In genomic region chr20:24027229-24027628, GRCh38 we compare ENCODE assay signal across 8 cellular contexts. TPM values are rescaled to one million over a fixed set of nuclear protein-coding genes. Genes with fewer than 3 reads are reported as not detected.
A peak's percentile ranks its signal among the peaks of the same experiment; 100 is the strongest.
DNase-seq lines count a peak whose midpoint lies in the region; ATAC-seq and TF ChIP-seq lines count a peak whose summit lies in the region.

No MANE protein-coding gene starts in this region.

- H3K4me1 ChIP-seq in OCI-LY7 (ENCODE audit: insufficient read depth, low read length, poor library complexity, severe bottlenecking): no peaks in the 10 kb centered on the region
- no peaks in the 10 kb centered on the region for H3K4me1 ChIP-seq in right lobe of liver

- H2AFZ ChIP-seq in OCI-LY7 (ENCODE audit: low read length): no peak overlapping the region

- no peak overlapping the region for H3K27ac ChIP-seq in OCI-LY7 (ENCODE audit: low read depth, low read length, poor library complexity, severe bottlenecking)
- peak overlapping the region in 1 of 3 donors; percentile 20 for H3K27ac ChIP-seq in right lobe of liver
- no peak overlapping the region for H3K27ac ChIP-seq in WERI-Rb-1

- CTCF ChIA-PET in OCI-LY7 (lab: Charles Lee; ENCODE audit: unreplicated experiment): no interaction called here

- no peaks in the 10 kb centered on the region for H3K36me3 ChIP-seq in OCI-LY7 (ENCODE audit: insufficient read depth, low read length)
- no peaks in the 10 kb centered on the region for H3K36me3 ChIP-seq in right lobe of liver
- H3K36me3 ChIP-seq in WERI-Rb-1: no peaks in the 10 kb centered on the region

- H3K4me3 ChIP-seq in OCI-LY7 (ENCODE audit: low read depth, low read length, poor library complexity, severe bottlenecking) (no peak overlapping the region), right lobe of liver (no peak overlapping the region), WERI-Rb-1 (ENCODE audit: low read depth, low read length) (no peak overlapping the region)

- no peaks in the 10 kb centered on the region for H3K27me3 ChIP-seq in right lobe of liver
- no peaks in the 10 kb centered on the region for H3K27me3 ChIP-seq in WERI-Rb-1 (ENCODE audit: insufficient read depth, low read depth, severe bottlenecking)

- H3K36me3 Mint-ChIP-seq in osteocyte (ENCODE audit: unreplicated experiment): no peaks in the 10 kb centered on the region

- 25% methylated on average over 6 of the region's 6 CpGs for WGBS in right lobe of liver (ENCODE audit: insufficient coverage, low coverage, low lambda C conversion rate, missing lambda C conversion rate)

- POLR2A ChIA-PET in OCI-LY7 (lab: Charles Lee): interaction anchor here (1.7 kb wide), 1 partner anchor 19 kb away, joined by 4 read pairs; no protein-coding TSS in a partner anchor

- H3K9me3 ChIP-seq in OCI-LY7 (ENCODE audit: low read length): no peaks in the 10 kb centered on the region
- no peaks in the 10 kb centered on the region for H3K9me3 ChIP-seq in right lobe of liver
- H3K9me3 ChIP-seq in WERI-Rb-1 (ENCODE audit: severe bottlenecking): no peaks in the 10 kb centered on the region

- no peaks in the 10 kb centered on the region for H3K4me1 Mint-ChIP-seq in osteocyte (ENCODE audit: unreplicated experiment)

- H3K79me2 ChIP-seq in OCI-LY7 (ENCODE audit: insufficient read depth, low read depth, low read length): no peaks in the 10 kb centered on the region

- in situ Hi-C loops in ACHN (cut with HindIII; ENCODE audit: low pct_ligation_motif_present, low pct_unique_long_range_greater_than_20kb, low sequenced_read_pairs): no loop called here

- H4K20me1 ChIP-seq in OCI-LY7 (ENCODE audit: insufficient read depth, low read length): no peaks in the 10 kb centered on the region

- intact Hi-C loops in OCI-LY7 (cut with micrococcal nuclease; ENCODE audit: unreplicated experiment) (no loop called here), right lobe of liver (cut with DNase I) (no loop called here)

- TF ChIP-seq CTCF in OCI-LY7 (conservative IDR thresholded peaks at IDR 0.05; ENCODE audit: low read length) (no peak), right lobe of liver (IDR thresholded peaks at IDR 0.05) (no peak), WERI-Rb-1 (IDR thresholded peaks at IDR 0.05; ENCODE audit: low read depth, low read length) (no peak), osteocyte (IDR thresholded peaks at IDR 0.05) (no peak)

- H3K4me3 Mint-ChIP-seq in osteocyte (ENCODE audit: unreplicated experiment): no peak overlapping the region

- no peaks in the 10 kb centered on the region for H3K9me3 Mint-ChIP-seq in osteocyte (ENCODE audit: unreplicated experiment)

- DNase-seq in OCI-LY7 (ENCODE audit: low spot score): peak; percentile 21
- DNase-seq in activated effector memory CD4-positive, alpha-beta T cell treated with Interleukin-2 at 50 U/mL for 16 hours: peak; percentile 72
- peak in 2 of 3 donors; percentile 48 to 72 for DNase-seq in right lobe of liver
- peak; percentile 64 to 65 for DNase-seq in stimulated activated CD8-positive, alpha-beta memory T cell treated with anti-CD3 and anti-CD28 coated beads, Interleukin-7, amount 100 ng/mL, for 4 hours (ENCODE audit: low read depth in 2 of 2)
- DNase-seq in WERI-Rb-1: no peak
- no peak for DNase-seq in osteocyte (ENCODE audit: extremely low spot score, unreplicated experiment)
- DNase-seq in ACHN: no peak

- no peak for TF ChIP-seq POLR2A in right lobe of liver (IDR thresholded peaks at IDR 0.05)

- no peak overlapping the region for H3K4me2 ChIP-seq in OCI-LY7 (ENCODE audit: low read length)

- no peaks in the 10 kb centered on the region for H3K9me2 ChIP-seq in OCI-LY7 (ENCODE audit: insufficient read depth, low read length)

- ATAC-seq in GM19043 (IDR thresholded peaks at IDR 0.05; ENCODE audit: low read depth, unreplicated experiment) (peak; percentile 59), right lobe of liver (peak; percentile 75 to 89 (median 85))

- H3K27me3 Mint-ChIP-seq in osteocyte (ENCODE audit: unreplicated experiment): peaks cover 2% of the 10 kb centered on the region

- H3K27ac Mint-ChIP-seq in osteocyte (ENCODE audit: unreplicated experiment): no peak overlapping the region

- BruUV-seq in OCI-LY7 (replicated peaks; lab: Mats Ljungman, UMichigan): no TSS peak

RNA-seq across cellular contexts. Expression of gene GGTLC1, which starts 38.6 kb away (rescaled TPM):
- not detected in 2 replicates for total RNA-seq in OCI-LY7 (2014; rRNA removed; shearing (Covaris generic))
- total RNA-seq in OCI-LY7 (2022): not detected in 2 replicates
- not detected for total RNA-seq in right lobe of liver
- not detected in 2 replicates for total RNA-seq in osteocyte

Comparison
In these comparisons a context has a peak if more than half of its experiments do, and no peak if none do; other contexts are left out.
1. DNase-seq: peak in OCI-LY7 (single experiment), activated effector memory CD4-positive, alpha-beta T cell treated with Interleukin-2 at 50 U/mL for 16 hours (single experiment), right lobe of liver (2 of 3) and stimulated activated CD8-positive, alpha-beta memory T cell treated with anti-CD3 and anti-CD28 coated beads, Interleukin-7, amount 100 ng/mL, for 4 hours (2 of 2); none in WERI-Rb-1 (single experiment), osteocyte (single experiment) and ACHN (single experiment).